In genomic region chr18:3245853-3246635, GRCh38 we compare ENCODE assay signal across 8 cellular contexts. TPM values are rescaled to one million over a fixed set of nuclear protein-coding genes. Genes with fewer than 3 reads are reported as not detected.
DNase-seq lines count a peak whose midpoint lies in the region; ATAC-seq lines count a peak whose summit lies in the region.

No MANE protein-coding gene starts in this region.

- peaks cover 0 to 7% (median 0%) of the 10 kb centered on the region in 7 donors for H3K9me3 Mint-ChIP-seq in CD4-positive, CD25-positive, alpha-beta regulatory T cell
- H3K9me3 Mint-ChIP-seq in effector memory CD8-positive, alpha-beta T cell = no peaks in the 10 kb centered on the region

- peak overlapping the region; percentile 94 to 99 (median 98) for H3K4me3 Mint-ChIP-seq in CD4-positive, CD25-positive, alpha-beta regulatory T cell
- H3K4me3 Mint-ChIP-seq in effector memory CD8-positive, alpha-beta T cell = peak overlapping the region; percentile 78 to 89

- H3K27me3 Mint-ChIP-seq in CD4-positive, CD25-positive, alpha-beta regulatory T cell = no peaks in the 10 kb centered on the region
- H3K27me3 Mint-ChIP-seq in effector memory CD8-positive, alpha-beta T cell = no peaks in the 10 kb centered on the region

- peaks cover 44% of the 10 kb centered on the region for H3K4me1 ChIP-seq in CD4-positive, CD25-positive, alpha-beta regulatory T cell (ENCODE audit: control insufficient read depth, insufficient read depth, low read length, poor library complexity, severe bottlenecking)

- peak; percentile 65 to 90 (median 74) for DNase-seq in CD4-positive, CD25-positive, alpha-beta regulatory T cell
- DNase-seq in NCI-H82 treated with DMSO at 0.1 percent for 48 hours (lab: John Stamatoyannopoulos, UW; ENCODE audit: unreplicated experiment) = peak; percentile 62
- DNase-seq in activated CD8-positive, alpha-beta memory T cell treated with anti-CD3 and anti-CD28 coated beads for 1 hour (ENCODE audit: extremely low read depth in 1 of 2, low read depth in 1 of 2) = peak; percentile 33 to 70
- peak; percentile 61 to 68 (median 68) for DNase-seq in effector memory CD8-positive, alpha-beta T cell
- DNase-seq in mesenteric fat pad (ENCODE audit: low spot score) = peak; percentile 95
- peak; percentile 54 for DNase-seq in stimulated activated CD8-positive, alpha-beta memory T cell treated with anti-CD3 and anti-CD28 coated beads, Interleukin-15, amount 100 ng/mL, for 1 hour (ENCODE audit: low read depth)

- peak overlapping the region; percentile 62 to 98 (median 94) for H3K27ac Mint-ChIP-seq in CD4-positive, CD25-positive, alpha-beta regulatory T cell
- H3K27ac Mint-ChIP-seq in effector memory CD8-positive, alpha-beta T cell = peak overlapping the region; percentile 96 to 97

- H3K36me3 Mint-ChIP-seq in CD4-positive, CD25-positive, alpha-beta regulatory T cell = peaks cover 18% of the 10 kb centered on the region
- H3K36me3 Mint-ChIP-seq in effector memory CD8-positive, alpha-beta T cell (ENCODE audit: insufficient read depth) = peaks cover 42% of the 10 kb centered on the region

- peak; percentile 63 to 72 for ATAC-seq in CD4-positive, CD25-positive, alpha-beta regulatory T cell (ENCODE audit: low read depth in 2 of 2)
- ATAC-seq in GM19395 (IDR thresholded peaks at IDR 0.05; ENCODE audit: unreplicated experiment) (peak; percentile 46), HG03558 (IDR thresholded peaks at IDR 0.05; ENCODE audit: extremely low read depth, unreplicated experiment) (peak; percentile 43)
- ATAC-seq in effector memory CD8-positive, alpha-beta T cell (replicated peaks) = peak; percentile 50

- peak overlapping the region; percentile 88 for H3K27ac ChIP-seq in CD4-positive, CD25-positive, alpha-beta regulatory T cell (ENCODE audit: insufficient read depth, low read length, poor library complexity, severe bottlenecking)

- H3K4me3 ChIP-seq in CD4-positive, CD25-positive, alpha-beta regulatory T cell (ENCODE audit: low read depth, low read length) = peak overlapping the region; percentile 99

- H3K4me1 Mint-ChIP-seq in CD4-positive, CD25-positive, alpha-beta regulatory T cell = peaks cover 16 to 47% (median 26%) of the 10 kb centered on the region in 4 donors
- H3K4me1 Mint-ChIP-seq in effector memory CD8-positive, alpha-beta T cell (ENCODE audit: low read depth in 2 of 2) = peaks cover 24 to 36% of the 10 kb centered on the region in 2 donors

- peaks cover 7% of the 10 kb centered on the region for H3K36me3 ChIP-seq in CD4-positive, CD25-positive, alpha-beta regulatory T cell (ENCODE audit: control insufficient read depth, insufficient read depth, low read length)

- H3K27me3 ChIP-seq in CD4-positive, CD25-positive, alpha-beta regulatory T cell (ENCODE audit: control insufficient read depth, insufficient read depth, low read length) = no peaks in the 10 kb centered on the region

- H3K9me3 ChIP-seq in CD4-positive, CD25-positive, alpha-beta regulatory T cell (ENCODE audit: control insufficient read depth in 2 of 2, low read length in 2 of 2) = peaks cover 0 to 10% of the 10 kb centered on the region in 2 experiments

RNA-seq across cellular contexts. Expression of gene MYL12A, which starts 1.6 kb away (rescaled TPM):
- total RNA-seq in CD4-positive, CD25-positive, alpha-beta regulatory T cell = 382 TPM
- polyA plus RNA-seq in CD4-positive, CD25-positive, alpha-beta regulatory T cell = 1,000 to 10,000 TPM; 2,262 to 2,381 (median 2,361) TPM
- total RNA-seq in mesenteric fat pad = 460 TPM

RNA-seq across cellular contexts. Expression of gene MYL12B, which starts 15.9 kb away (rescaled TPM):
- 168 TPM for total RNA-seq in CD4-positive, CD25-positive, alpha-beta regulatory T cell
- 1,000 to 10,000 TPM in 2 of 4 donors, 100 to 1,000 TPM in 2; 980 to 1,134 (median 1,024) TPM for polyA plus RNA-seq in CD4-positive, CD25-positive, alpha-beta regulatory T cell
- total RNA-seq in mesenteric fat pad = 291 TPM

RNA-seq across cellular contexts. Expression of gene MYOM1, which starts 26.3 kb away (rescaled TPM):
- 1.4 TPM for total RNA-seq in CD4-positive, CD25-positive, alpha-beta regulatory T cell
- under 1 TPM; 0.03 to 0.68 (median 0.49) TPM for polyA plus RNA-seq in CD4-positive, CD25-positive, alpha-beta regulatory T cell
- total RNA-seq in mesenteric fat pad = 3.9 TPM

Comparison
In these comparisons a context has a peak if more than half of its experiments do, and no peak if none do; other contexts are left out.
1. Peak in every context shown above with its lines: DNase-seq, ATAC-seq, H3K4me3 ChIP-seq and H3K27ac ChIP-seq.